ENCODE assay signal across 8 cellular contexts in the genomic region with DNA sequence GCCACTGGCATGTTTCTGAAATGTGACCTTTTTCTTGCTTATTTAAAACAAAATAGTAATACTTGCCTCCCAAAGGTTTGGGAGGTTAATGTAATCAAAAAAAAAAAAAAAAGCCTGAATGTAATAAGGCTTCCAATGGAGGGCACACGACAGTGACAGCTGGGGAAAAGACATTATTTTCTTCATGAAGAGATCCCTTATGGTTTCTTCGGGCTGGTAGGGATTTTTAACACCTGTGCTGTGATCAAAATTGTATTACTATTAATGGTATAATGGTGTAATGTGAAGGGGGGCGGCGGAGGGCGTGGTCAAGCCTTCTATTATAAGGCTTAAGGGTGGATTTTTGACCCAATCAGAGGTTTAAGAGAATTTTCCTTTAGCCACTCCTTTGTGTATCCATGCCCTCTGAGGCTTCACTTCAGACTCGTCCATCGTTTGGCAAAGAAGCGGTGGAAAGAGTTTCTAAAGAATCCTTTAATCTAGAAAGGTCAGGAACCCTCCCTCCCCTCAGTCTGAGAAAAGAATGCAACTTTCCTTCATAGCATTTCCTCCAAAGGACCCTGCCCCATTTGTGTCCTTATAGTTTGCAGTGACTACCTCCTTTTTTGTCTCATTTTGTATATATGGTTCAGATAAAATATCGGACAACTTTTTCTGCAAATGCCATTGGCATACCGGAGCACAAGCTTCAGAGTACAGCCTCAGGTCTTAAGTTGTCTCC.
DNase-seq lines count a peak whose midpoint lies in the region; ATAC-seq and TF ChIP-seq lines count a peak whose summit lies in the region.

No MANE protein-coding gene starts in this region.

- DNase-seq in DMS53 treated with DMSO at 0.1 percent for 48 hours (lab: John Stamatoyannopoulos, UW; ENCODE audit: unreplicated experiment), result peak; percentile 52
- peak; percentile 92 for DNase-seq in LHCN-M2 (ENCODE audit: low read depth)
- DNase-seq in Panc1 (ENCODE audit: low read depth, low spot score), result no peak
- DNase-seq in MCF 10A (ENCODE audit: unreplicated experiment), result peak; percentile 87
- DNase-seq in iris pigment epithelial cell (ENCODE audit: low read depth), result peak; percentile 82
- peak; percentile 83 for DNase-seq in spleen
- DNase-seq in iPS-NIHi7 (ENCODE audit: extremely low spot score), result no peak

- BruUV-seq in Panc1 (replicated peaks; lab: Mats Ljungman, UMichigan) (no TSS peak), MCF 10A (replicated peaks; lab: Mats Ljungman, UMichigan) (no TSS peak)

- H3K36me3 Mint-ChIP-seq in MCF 10A (ENCODE audit: insufficient read depth, unreplicated experiment), result no peaks in the 10 kb centered on the region

- no peaks in the 10 kb centered on the region for H3K27me3 ChIP-seq in Panc1 (ENCODE audit: control insufficient read depth, insufficient read depth, low read length)
- H3K27me3 ChIP-seq in spleen (replicated peaks in 1 of 7), result no peaks in the 10 kb centered on the region

- H3K9me3 ChIP-seq in Panc1 (ENCODE audit: control insufficient read depth, insufficient read depth, low read depth, low read length) (no peaks in the 10 kb centered on the region), spleen (no peaks in the 10 kb centered on the region)

- H3K4me1 ChIP-seq in Panc1 (ENCODE audit: control insufficient read depth, insufficient read depth, low read length), result peaks cover 42% of the 10 kb centered on the region
- peaks cover 10 to 71% (median 40%) of the 10 kb centered on the region in 6 donors for H3K4me1 ChIP-seq in spleen

- POLR2A ChIA-PET in Panc1 (lab: Charles Lee) (interaction anchor here (0.6 to 5.3 kb wide), 9 partner anchors 8 to 93 kb away, joined by 3 to 84 read pairs (median 5); no protein-coding TSS in a partner anchor), MCF 10A (lab: Yijun Ruan, JAX) (interaction anchor here (0.7 to 14.2 kb wide), 24 partner anchors 9 to 1423 kb away, joined by 3 to 1025 read pairs (median 8); a partner anchor contains a TSS)

- intact Hi-C loops in Panc1 (cut with micrococcal nuclease; ENCODE audit: unreplicated experiment), result loop anchor here (2.0 kb wide), 1 partner anchor 72 kb away; no protein-coding TSS in a partner anchor
- intact Hi-C loops in MCF 10A (cut with micrococcal nuclease), result loop anchor here (1.0 kb wide), 3 partner anchors 9 to 90 kb away; a partner anchor contains a TSS
- intact Hi-C loops in spleen (cut with DNase I; ENCODE audit: low total_unique reads), result no loop called here

- H3K27me3 Mint-ChIP-seq in MCF 10A (ENCODE audit: insufficient read depth, unreplicated experiment), result no peaks in the 10 kb centered on the region

- H3K4me3 Mint-ChIP-seq in MCF 10A (ENCODE audit: unreplicated experiment), result peak overlapping the region; percentile 72

- no peak for TF ChIP-seq POLR2A in spleen (IDR thresholded peaks at IDR 0.05)

- 9 to 26% (median 18%) methylated on average over 10 of the region's 10 CpGs for WGBS in spleen, 5 donors

- H3K4me3 ChIP-seq in Panc1 (ENCODE audit: low read depth in 2 of 2, low read length in 2 of 2), result peak overlapping the region; percentile 44 to 66
- H3K4me3 ChIP-seq in spleen, result peak overlapping the region in 7 of 8 donors; percentile 40 to 77 (median 56)

- ATAC-seq in Panc1, result peak; percentile 17; the same call in 1 of the 2 replicates
- ATAC-seq in GM19452 (IDR thresholded peaks at IDR 0.05; ENCODE audit: unreplicated experiment), result no peak

- H3K36me3 ChIP-seq in Panc1 (ENCODE audit: control insufficient read depth, insufficient read depth, low read length), result no peaks in the 10 kb centered on the region; the same call in 1 of the 2 replicates
- H3K36me3 ChIP-seq in spleen, result no peaks in the 10 kb centered on the region

- H3K27ac ChIP-seq in Panc1 (ENCODE audit: low read length) (peak overlapping the region; percentile 100), spleen (peak overlapping the region; percentile 93 to 100 (median 98))

- in situ Hi-C loops in Panc1 (cut with HindIII; ENCODE audit: low pct_unique_long_range_greater_than_20kb, low sequenced_read_pairs), result no loop called here

- CTCF ChIA-PET in Panc1 (lab: Charles Lee) (interaction anchor here (0.6 to 1.3 kb wide), 3 partner anchors 90 to 144 kb away, joined by 3 to 6 read pairs (median 6); a partner anchor contains a TSS), MCF 10A (lab: Yijun Ruan, JAX) (interaction anchor here (0.6 to 2.8 kb wide), 14 partner anchors 9 to 196 kb away, joined by 3 to 14 read pairs (median 4); no protein-coding TSS in a partner anchor)

- peaks cover 25% of the 10 kb centered on the region for H3K4me1 Mint-ChIP-seq in MCF 10A (ENCODE audit: insufficient read depth, unreplicated experiment)

- peak overlapping the region; percentile 96 for H3K27ac Mint-ChIP-seq in MCF 10A (ENCODE audit: low read depth, unreplicated experiment)

- TF ChIP-seq CTCF in Panc1 (IDR thresholded peaks at IDR 0.05), result no peak
- no peak for TF ChIP-seq CTCF in MCF 10A (IDR thresholded peaks at IDR 0.05; ENCODE audit: unreplicated experiment)
- no peak for TF ChIP-seq CTCF in spleen (IDR thresholded peaks at IDR 0.05 in 8 of 11, conservative IDR thresholded peaks at IDR 0.05 in 3 of 11)

- no peaks in the 10 kb centered on the region for H3K9me3 Mint-ChIP-seq in MCF 10A (ENCODE audit: unreplicated experiment)

Comparison
In these comparisons a context has a peak if more than half of its experiments do, and no peak if none do; other contexts are left out.
1. DNase-seq: peak in DMS53 treated with DMSO at 0.1 percent for 48 hours (single experiment), LHCN-M2 (single experiment), MCF 10A (single experiment), iris pigment epithelial cell (single experiment) and spleen (single experiment); none in Panc1 (single experiment) and iPS-NIHi7 (single experiment).